14 cellular contexts compared by ENCODE assay signal in genomic region chr17:45305532-45306087, GRCh38. TPM values are rescaled to one million over a fixed set of nuclear protein-coding genes. Genes with fewer than 3 reads are reported as not detected.
DNase-seq lines count a peak whose midpoint lies in the region; ATAC-seq and TF ChIP-seq lines count a peak whose summit lies in the region.
"Had no signal": no experiment of that assay in that cellular context is flagged by ENCODE, and none has a peak within 500 bp of the region (broad histone marks: within the 10 kb centered on the region; RNA-seq: fewer than 3 reads in every experiment).

No MANE protein-coding gene starts in this region.

- H3K4me2 ChIP-seq in OCI-LY3 (ENCODE audit: low read length) (peak overlapping the region; percentile 63), neural progenitor cell (no peak overlapping the region)

- H3K4me3 ChIP-seq in OCI-LY3 (ENCODE audit: low read length) (no peak overlapping the region), rectal smooth muscle tissue (ENCODE audit: low read length) (no peak overlapping the region), neural progenitor cell (no peak overlapping the region)

- H3K9me3 ChIP-seq in OCI-LY3 (ENCODE audit: insufficient read depth, low read length) = no peaks in the 10 kb centered on the region
- H3K9me3 ChIP-seq in neural progenitor cell (ENCODE audit: low read depth) = no peaks in the 10 kb centered on the region

- H3K27ac ChIP-seq in OCI-LY3 (ENCODE audit: low read length) = peak overlapping the region; percentile 100
- H3K27ac ChIP-seq in rectal smooth muscle tissue (ENCODE audit: low read depth, low read length) = peak overlapping the region; percentile 89
- H3K27ac ChIP-seq in neural progenitor cell = no peak overlapping the region

- H3K27me3 ChIP-seq in OCI-LY3 (ENCODE audit: low read depth, low read length) (no peaks in the 10 kb centered on the region), rectal smooth muscle tissue (ENCODE audit: control insufficient read depth, insufficient read depth, low read length) (no peaks in the 10 kb centered on the region), neural progenitor cell (no peaks in the 10 kb centered on the region)

- no peaks in the 10 kb centered on the region for H3K9me3 Mint-ChIP-seq in dendritic cell treated with granulocyte-macrophage colony-stimulating factor and Interleukin-4, amounts not matched to agents 40 ng/mL and 50 ng/mL, for 4 days
- H3K9me3 Mint-ChIP-seq in neural progenitor cell = no peaks in the 10 kb centered on the region
- H3K9me3 Mint-ChIP-seq: central memory CD8-positive, alpha-beta T cell had no signal

- TF ChIP-seq CTCF in OCI-LY3 (IDR thresholded peaks at IDR 0.05; ENCODE audit: low read depth, low read length) (no peak), neural progenitor cell (IDR thresholded peaks at IDR 0.05) (no peak)

- H3K79me2 ChIP-seq in OCI-LY3 (ENCODE audit: low read length) (peaks cover 99% of the 10 kb centered on the region), neural progenitor cell (ENCODE audit: low read depth) (peaks cover 30% of the 10 kb centered on the region)

- H3K9ac ChIP-seq in OCI-LY3 (ENCODE audit: low read length) = no peak overlapping the region
- H3K9ac ChIP-seq in rectal smooth muscle tissue (ENCODE audit: low read length) = no peak overlapping the region
- H3K9ac ChIP-seq in neural progenitor cell = no peak overlapping the region

- no peak overlapping the region for H2AFZ ChIP-seq in OCI-LY3 (ENCODE audit: low read depth, low read length)
- no peak overlapping the region for H2AFZ ChIP-seq in neural progenitor cell (replicated peaks)

- H3K36me3 ChIP-seq in OCI-LY3 (replicated peaks; ENCODE audit: low read depth, low read length) (peaks cover 43% of the 10 kb centered on the region), rectal smooth muscle tissue (ENCODE audit: control insufficient read depth, insufficient read depth, low read length) (no peaks in the 10 kb centered on the region), neural progenitor cell (no peaks in the 10 kb centered on the region)

- peak overlapping the region; percentile 23 for H3K4me3 Mint-ChIP-seq in dendritic cell treated with granulocyte-macrophage colony-stimulating factor and Interleukin-4, amounts not matched to agents 40 ng/mL and 50 ng/mL, for 4 days
- no peak overlapping the region for H3K4me3 Mint-ChIP-seq in neural progenitor cell
- H3K4me3 Mint-ChIP-seq: central memory CD8-positive, alpha-beta T cell had no signal

- peak; percentile 73 for DNase-seq in EH (ENCODE audit: low read depth)
- no peak for DNase-seq in RPMI8226
- no peak for DNase-seq in neural progenitor cell (ENCODE audit: low spot score)
- DNase-seq: activated CD8-positive, alpha-beta memory T cell treated with anti-CD3 and anti-CD28 coated beads for 24 hours; GDM1; MM.1S; OCI-M1 had no signal

- H4K20me1 ChIP-seq in OCI-LY3 (ENCODE audit: insufficient read depth, low read length) (peaks cover 52% of the 10 kb centered on the region), neural progenitor cell (ENCODE audit: low read depth) (peaks cover 20% of the 10 kb centered on the region)

- intact Hi-C loops in dendritic cell treated with granulocyte-macrophage colony-stimulating factor and Interleukin-4, amounts not matched to agents 40 ng/mL and 50 ng/mL, for 4 days (cut with micrococcal nuclease) = loop anchor here (2.0 kb wide), 1 partner anchor 13 kb away; no protein-coding TSS in a partner anchor

- ATAC-seq in HG03354 (IDR thresholded peaks at IDR 0.05; ENCODE audit: poor library complexity, severe bottlenecking, unreplicated experiment) (no peak), GM21717 (IDR thresholded peaks at IDR 0.05; ENCODE audit: unreplicated experiment) (no peak)

- peak overlapping the region; percentile 96 for H3K27ac Mint-ChIP-seq in dendritic cell treated with granulocyte-macrophage colony-stimulating factor and Interleukin-4, amounts not matched to agents 40 ng/mL and 50 ng/mL, for 4 days
- H3K27ac Mint-ChIP-seq in neural progenitor cell = no peak overlapping the region

- no peaks in the 10 kb centered on the region for H3K27me3 Mint-ChIP-seq in dendritic cell treated with granulocyte-macrophage colony-stimulating factor and Interleukin-4, amounts not matched to agents 40 ng/mL and 50 ng/mL, for 4 days
- H3K27me3 Mint-ChIP-seq in neural progenitor cell (ENCODE audit: insufficient read depth, low read depth) = no peaks in the 10 kb centered on the region
- H3K27me3 Mint-ChIP-seq: central memory CD8-positive, alpha-beta T cell had no signal

- H3F3A ChIP-seq in neural progenitor cell (ENCODE audit: low read depth) = no peaks in the 10 kb centered on the region

- peaks cover 65% of the 10 kb centered on the region for H3K36me3 Mint-ChIP-seq in dendritic cell treated with granulocyte-macrophage colony-stimulating factor and Interleukin-4, amounts not matched to agents 40 ng/mL and 50 ng/mL, for 4 days (ENCODE audit: low read depth)
- H3K36me3 Mint-ChIP-seq in neural progenitor cell = peaks cover 25% of the 10 kb centered on the region

- peaks cover 91% of the 10 kb centered on the region for H3K4me1 ChIP-seq in OCI-LY3 (ENCODE audit: low read length)
- peaks cover 34% of the 10 kb centered on the region for H3K4me1 ChIP-seq in rectal smooth muscle tissue (ENCODE audit: control insufficient read depth, insufficient read depth, low read length)
- no peaks in the 10 kb centered on the region for H3K4me1 ChIP-seq in neural progenitor cell

- H3K4me1 Mint-ChIP-seq in dendritic cell treated with granulocyte-macrophage colony-stimulating factor and Interleukin-4, amounts not matched to agents 40 ng/mL and 50 ng/mL, for 4 days (ENCODE audit: low read depth) = peaks cover 83% of the 10 kb centered on the region
- peaks cover 8% of the 10 kb centered on the region for H3K4me1 Mint-ChIP-seq in neural progenitor cell

RNA-seq across cellular contexts. Expression of gene MAP3K14, which starts 11.2 kb away (rescaled TPM):
- total RNA-seq in neural progenitor cell (ENCODE audit: low replicate concordance) = 0.34 and 2.7 TPM in 2 replicates

RNA-seq across cellular contexts. Expression of gene SPATA32, which starts 43.7 kb away (rescaled TPM):
- not detected in 2 replicates for total RNA-seq in neural progenitor cell (ENCODE audit: low replicate concordance)
- total RNA-seq: osteocyte had no signal
